In the genomic region with DNA sequence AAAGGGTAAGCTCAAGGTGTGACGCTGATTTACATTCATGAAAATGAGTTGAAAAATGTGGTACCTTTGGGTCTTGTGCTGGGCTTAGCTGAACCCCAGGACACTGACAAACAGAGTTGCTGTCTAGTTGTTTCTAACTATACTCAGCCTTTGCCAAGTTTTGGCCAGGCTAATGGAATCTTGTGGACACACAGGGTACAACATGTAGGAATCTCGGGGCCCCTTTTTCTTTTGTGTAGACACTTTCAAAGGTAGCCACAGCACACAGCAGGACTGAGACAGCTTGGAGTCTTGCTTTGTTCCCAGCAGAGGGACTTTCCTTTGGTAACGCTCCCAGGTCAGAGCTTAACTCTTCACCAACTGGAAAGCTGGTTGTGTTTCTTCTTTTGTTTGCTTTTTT, we compare ENCODE assay signal across 13 cellular contexts. TPM values are rescaled to one million over a fixed set of nuclear protein-coding genes. Genes with fewer than 3 reads are reported as not detected.
"Had no signal": no experiment of that assay in that cellular context is flagged by ENCODE, and none has a peak within 500 bp of the region (broad histone marks: within the 10 kb centered on the region; RNA-seq: fewer than 3 reads in every experiment).

No MANE protein-coding gene starts in this region.

- H3K36me3 Mint-ChIP-seq: activated naive CD4-positive, alpha-beta T cell treated with anti-CD3 and anti-CD28 coated beads, Interleukin-2, amount 50 U/mL, for 24 hours had no signal

- DNase-seq: activated CD4-positive, alpha-beta T cell treated with anti-CD3 and anti-CD28 coated beads, Interleukin-2, amount 50 U/mL, for 1 hour; activated CD4-positive, CD25-positive, alpha-beta regulatory T cell; activated T-cell treated with anti-CD3 and anti-CD28 coated beads for 4 hours; left ventricle myocardium superior; mesenchymal stem cell; thyroid gland had no signal

- H3K4me3 Mint-ChIP-seq: activated naive CD4-positive, alpha-beta T cell treated with anti-CD3 and anti-CD28 coated beads, Interleukin-2, amount 50 U/mL, for 24 hours; activated T-helper 17 cell treated with anti-CD3 and anti-CD28 coated beads, Interleukin-2, amount 50 U/mL, for 72 hours had no signal

- H3K36me3 ChIP-seq: esophagus muscularis mucosa, thyroid gland had no signal

- H3K9me3 Mint-ChIP-seq: activated naive CD4-positive, alpha-beta T cell treated with anti-CD3 and anti-CD28 coated beads, Interleukin-2, amount 50 U/mL, for 24 hours; activated T-helper 17 cell treated with anti-CD3 and anti-CD28 coated beads, Interleukin-2, amount 50 U/mL, for 72 hours had no signal

- H3K27me3 ChIP-seq: esophagus muscularis mucosa, thyroid gland had no signal

- H3K4me1 ChIP-seq: thyroid gland had no signal

- H3K27ac ChIP-seq: esophagus muscularis mucosa, skin epidermis, thyroid gland had no signal

- H3K9me3 ChIP-seq: esophagus muscularis mucosa, thyroid gland had no signal

- H3K27ac Mint-ChIP-seq: activated naive CD4-positive, alpha-beta T cell treated with anti-CD3 and anti-CD28 coated beads, Interleukin-2, amount 50 U/mL, for 24 hours; activated T-helper 17 cell treated with anti-CD3 and anti-CD28 coated beads, Interleukin-2, amount 50 U/mL, for 72 hours had no signal

- H3K27me3 Mint-ChIP-seq: activated naive CD4-positive, alpha-beta T cell treated with anti-CD3 and anti-CD28 coated beads, Interleukin-2, amount 50 U/mL, for 24 hours had no signal

- H3K4me3 ChIP-seq: esophagus muscularis mucosa, skin epidermis, thyroid gland had no signal

- ATAC-seq: activated T-helper 17 cell treated with anti-CD3 and anti-CD28 coated beads, Interleukin-2, amount 50 U/mL, for 72 hours; left ventricle myocardium superior had no signal

RNA-seq across cellular contexts. Expression of gene LIX1, which starts 7.8 kb away (rescaled TPM):
- total RNA-seq: activated CD8-positive, alpha-beta memory T cell treated with anti-CD3 and anti-CD28 coated beads for 36 hours; activated T-helper 17 cell treated with anti-CD3 and anti-CD28 coated beads, Interleukin-2, amount 50 U/mL, for 72 hours; dermis microvascular lymphatic vessel endothelial cell; kidney epithelial cell; left ventricle myocardium superior had no signal
